15 cellular contexts compared by ENCODE assay signal in genomic region chr13:60229708-60230272, GRCh38.
DNase-seq lines count a peak whose midpoint lies in the region; ATAC-seq and TF ChIP-seq lines count a peak whose summit lies in the region.
"Had no signal": no experiment of that assay in that cellular context is flagged by ENCODE, and none has a peak within 500 bp of the region (broad histone marks: within the 10 kb centered on the region; RNA-seq: fewer than 3 reads in every experiment).

No MANE protein-coding gene starts in this region.

- CTCF ChIA-PET in activated naive CD4-positive, alpha-beta T cell treated with anti-CD3 and anti-CD28 coated beads, Interleukin-2, amount 10 ng/mL, durations not matched to agents 7 days and 5 days (lab: Charles Lee) = no interaction called here

- H3K36me3 Mint-ChIP-seq in activated naive CD4-positive, alpha-beta T cell treated with anti-CD3 and anti-CD28 coated beads, Interleukin-2, amount 10 ng/mL, durations not matched to agents 7 days and 5 days = no peaks in the 10 kb centered on the region
- H3K36me3 Mint-ChIP-seq: stimulated activated memory B cell treated with anti-CD40 and anti-IgM and Interleukin-4, amounts not matched to agents 10 μg/mL and 1 μg/mL and 100 μg/mL, for 72 hours had no signal

- DNase-seq in GM12865 (ENCODE audit: low read depth) = peak; percentile 27
- DNase-seq in NCI-H2227 (lab: John Stamatoyannopoulos, UW; ENCODE audit: unreplicated experiment) = peak; percentile 60
- peak; percentile 89 for DNase-seq in kidney tubule cell (ENCODE audit: low spot score)
- DNase-seq in cerebellar nuclear complex (lab: John Stamatoyannopoulos, UW) = no peak
- no peak for DNase-seq in activated T-cell treated with anti-CD3 and anti-CD28 coated beads, Interleukin-2, amount 50 U/mL, for 48 hours
- DNase-seq in T1000 (lab: John Stamatoyannopoulos, UW) = no peak
- no peak for DNase-seq in activated naive CD4-positive, alpha-beta T cell treated with anti-CD3 and anti-CD28 coated beads, Interleukin-2, amount 10 ng/mL, durations not matched to agents 7 days and 5 days
- DNase-seq: activated T-cell treated with anti-CD3 and anti-CD28 coated beads, Interleukin-2, amount 50 U/mL, for 24 hours; H7; hypothalamus; NCI-H446 treated with DMSO at 0.1 percent for 48 hours; stimulated activated CD4-positive, alpha-beta T cell treated with anti-CD3 and anti-CD28 coated beads, Interleukin-1b, Interleukin-23, amount 100 ng/mL, for 48 hours had no signal

- no peak overlapping the region for H3K27ac Mint-ChIP-seq in activated naive CD4-positive, alpha-beta T cell treated with anti-CD3 and anti-CD28 coated beads, Interleukin-2, amount 10 ng/mL, durations not matched to agents 7 days and 5 days
- H3K27ac Mint-ChIP-seq: activated T-cell treated with anti-CD3 and anti-CD28 coated beads, Interleukin-2, amount 50 U/mL, for 24 hours; B cell; stimulated activated memory B cell treated with anti-CD40 and anti-IgM and Interleukin-4, amounts not matched to agents 10 μg/mL and 1 μg/mL and 100 μg/mL, for 72 hours had no signal

- TF ChIP-seq CTCF in GM12865 (IDR thresholded peaks at IDR 0.05; ENCODE audit: insufficient read depth, low read depth, low read length, missing control alignments) = no peak

- H3K4me1 Mint-ChIP-seq in activated naive CD4-positive, alpha-beta T cell treated with anti-CD3 and anti-CD28 coated beads, Interleukin-2, amount 10 ng/mL, durations not matched to agents 7 days and 5 days = no peaks in the 10 kb centered on the region
- H3K4me1 Mint-ChIP-seq: B cell; stimulated activated memory B cell treated with anti-CD40 and anti-IgM and Interleukin-4, amounts not matched to agents 10 μg/mL and 1 μg/mL and 100 μg/mL, for 72 hours had no signal

- H3K4me3 Mint-ChIP-seq in activated naive CD4-positive, alpha-beta T cell treated with anti-CD3 and anti-CD28 coated beads, Interleukin-2, amount 10 ng/mL, durations not matched to agents 7 days and 5 days = no peak overlapping the region
- H3K4me3 Mint-ChIP-seq: activated T-cell treated with anti-CD3 and anti-CD28 coated beads, Interleukin-2, amount 50 U/mL, for 24 hours; B cell; stimulated activated memory B cell treated with anti-CD40 and anti-IgM and Interleukin-4, amounts not matched to agents 10 μg/mL and 1 μg/mL and 100 μg/mL, for 72 hours had no signal

- peak; percentile 37 for ATAC-seq in HG02884 (IDR thresholded peaks at IDR 0.05; ENCODE audit: unreplicated experiment)
- ATAC-seq: stimulated activated memory B cell treated with anti-CD40 and anti-IgM and Interleukin-4, amounts not matched to agents 10 μg/mL and 1 μg/mL and 100 μg/mL, for 72 hours had no signal

- H3K27me3 Mint-ChIP-seq in activated naive CD4-positive, alpha-beta T cell treated with anti-CD3 and anti-CD28 coated beads, Interleukin-2, amount 10 ng/mL, durations not matched to agents 7 days and 5 days = no peaks in the 10 kb centered on the region

- H3K9me3 Mint-ChIP-seq in activated naive CD4-positive, alpha-beta T cell treated with anti-CD3 and anti-CD28 coated beads, Interleukin-2, amount 10 ng/mL, durations not matched to agents 7 days and 5 days = no peaks in the 10 kb centered on the region
- H3K9me3 Mint-ChIP-seq: activated T-cell treated with anti-CD3 and anti-CD28 coated beads, Interleukin-2, amount 50 U/mL, for 24 hours; stimulated activated memory B cell treated with anti-CD40 and anti-IgM and Interleukin-4, amounts not matched to agents 10 μg/mL and 1 μg/mL and 100 μg/mL, for 72 hours had no signal

- no peak overlapping the region for H3K4me3 ChIP-seq in GM12865 (ENCODE audit: low read depth, low read length)

Comparison
In these comparisons a context has a peak if more than half of its experiments do, and no peak if none do; other contexts are left out.
1. DNase-seq: peak in GM12865 (single experiment), NCI-H2227 (single experiment) and kidney tubule cell (single experiment); none in cerebellar nuclear complex (0 of 2), activated T-cell treated with anti-CD3 and anti-CD28 coated beads, Interleukin-2, amount 50 U/mL, for 48 hours (0 of 2), T1000 (single experiment) and activated naive CD4-positive, alpha-beta T cell treated with anti-CD3 and anti-CD28 coated beads, Interleukin-2, amount 10 ng/mL, durations not matched to agents 7 days and 5 days (single experiment).